In genomic region chr7:25565949-25566348, GRCh38 we compare ENCODE assay signal across 1 cellular context.
TF ChIP-seq lines count a peak whose summit lies in the region.

No MANE protein-coding gene starts in this region.

TF ChIP-seq in K562, 482 proteins besides CTCF, POLR2A, EP300 and RAD21 (continued from another document):
- TF ChIP-seq, protein P1, sequence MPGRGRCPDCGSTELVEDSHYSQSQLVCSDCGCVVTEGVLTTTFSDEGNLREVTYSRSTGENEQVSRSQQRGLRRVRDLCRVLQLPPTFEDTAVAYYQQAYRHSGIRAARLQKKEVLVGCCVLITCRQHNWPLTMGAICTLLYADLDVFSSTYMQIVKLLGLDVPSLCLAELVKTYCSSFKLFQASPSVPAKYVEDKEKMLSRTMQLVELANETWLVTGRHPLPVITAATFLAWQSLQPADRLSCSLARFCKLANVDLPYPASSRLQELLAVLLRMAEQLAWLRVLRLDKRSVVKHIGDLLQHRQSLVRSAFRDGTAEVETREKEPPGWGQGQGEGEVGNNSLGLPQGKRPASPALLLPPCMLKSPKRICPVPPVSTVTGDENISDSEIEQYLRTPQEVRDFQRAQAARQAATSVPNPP (IDR thresholded peaks at IDR 0.05; ENCODE audit: borderline replicate concordance, insufficient read depth, insufficient read length), result no peak
- TF ChIP-seq TFE3 (CRISPR knock-in tag; IDR thresholded peaks at IDR 0.05) (no peak), CBX3 (IDR thresholded peaks at IDR 0.05; ENCODE audit: borderline replicate concordance in 1 of 2, low read length in 2 of 2) (no peak; a peak in 1 of 3 replicates), EP400 (IDR thresholded peaks at IDR 0.05) (0 out of 2 replicates have a peak, but pooled peaks have one; percentile 24), CTCFL (IDR thresholded peaks at IDR 0.05; ENCODE audit: borderline replicate concordance, insufficient read depth, low read depth, low read length, poor library complexity, severe bottlenecking) (peak; percentile 32), NCOA6 (IDR thresholded peaks at IDR 0.05) (no peak), ZNF583 (CRISPR knock-in tag; IDR thresholded peaks at IDR 0.05) (no peak), PTTG1 (tag; IDR thresholded peaks at IDR 0.05; ENCODE audit: low read depth) (no peak), RBBP5 (IDR thresholded peaks at IDR 0.05; ENCODE audit: borderline replicate concordance, insufficient read depth, low read length, poor library complexity, severe bottlenecking) (no peak), HNRNPL (IDR thresholded peaks at IDR 0.05; ENCODE audit: low read depth, low read length) (no peak)
- TF ChIP-seq, protein P2, sequence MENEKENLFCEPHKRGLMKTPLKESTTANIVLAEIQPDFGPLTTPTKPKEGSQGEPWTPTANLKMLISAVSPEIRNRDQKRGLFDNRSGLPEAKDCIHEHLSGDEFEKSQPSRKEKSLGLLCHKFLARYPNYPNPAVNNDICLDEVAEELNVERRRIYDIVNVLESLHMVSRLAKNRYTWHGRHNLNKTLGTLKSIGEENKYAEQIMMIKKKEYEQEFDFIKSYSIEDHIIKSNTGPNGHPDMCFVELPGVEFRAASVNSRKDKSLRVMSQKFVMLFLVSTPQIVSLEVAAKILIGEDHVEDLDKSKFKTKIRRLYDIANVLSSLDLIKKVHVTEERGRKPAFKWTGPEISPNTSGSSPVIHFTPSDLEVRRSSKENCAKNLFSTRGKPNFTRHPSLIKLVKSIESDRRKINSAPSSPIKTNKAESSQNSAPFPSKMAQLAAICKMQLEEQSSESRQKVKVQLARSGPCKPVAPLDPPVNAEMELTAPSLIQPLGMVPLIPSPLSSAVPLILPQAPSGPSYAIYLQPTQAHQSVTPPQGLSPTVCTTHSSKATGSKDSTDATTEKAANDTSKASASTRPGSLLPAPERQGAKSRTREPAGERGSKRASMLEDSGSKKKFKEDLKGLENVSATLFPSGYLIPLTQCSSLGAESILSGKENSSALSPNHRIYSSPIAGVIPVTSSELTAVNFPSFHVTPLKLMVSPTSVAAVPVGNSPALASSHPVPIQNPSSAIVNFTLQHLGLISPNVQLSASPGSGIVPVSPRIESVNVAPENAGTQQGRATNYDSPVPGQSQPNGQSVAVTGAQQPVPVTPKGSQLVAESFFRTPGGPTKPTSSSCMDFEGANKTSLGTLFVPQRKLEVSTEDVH (IDR thresholded peaks at IDR 0.05; ENCODE audit: low read depth, partially characterized antibody), result no peak
- TF ChIP-seq, protein P3, sequence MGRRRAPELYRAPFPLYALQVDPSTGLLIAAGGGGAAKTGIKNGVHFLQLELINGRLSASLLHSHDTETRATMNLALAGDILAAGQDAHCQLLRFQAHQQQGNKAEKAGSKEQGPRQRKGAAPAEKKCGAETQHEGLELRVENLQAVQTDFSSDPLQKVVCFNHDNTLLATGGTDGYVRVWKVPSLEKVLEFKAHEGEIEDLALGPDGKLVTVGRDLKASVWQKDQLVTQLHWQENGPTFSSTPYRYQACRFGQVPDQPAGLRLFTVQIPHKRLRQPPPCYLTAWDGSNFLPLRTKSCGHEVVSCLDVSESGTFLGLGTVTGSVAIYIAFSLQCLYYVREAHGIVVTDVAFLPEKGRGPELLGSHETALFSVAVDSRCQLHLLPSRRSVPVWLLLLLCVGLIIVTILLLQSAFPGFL (CRISPR knock-in tag; IDR thresholded peaks at IDR 0.05), result no peak
